ENCODE assay signal across 22 cellular contexts in the genomic region with DNA sequence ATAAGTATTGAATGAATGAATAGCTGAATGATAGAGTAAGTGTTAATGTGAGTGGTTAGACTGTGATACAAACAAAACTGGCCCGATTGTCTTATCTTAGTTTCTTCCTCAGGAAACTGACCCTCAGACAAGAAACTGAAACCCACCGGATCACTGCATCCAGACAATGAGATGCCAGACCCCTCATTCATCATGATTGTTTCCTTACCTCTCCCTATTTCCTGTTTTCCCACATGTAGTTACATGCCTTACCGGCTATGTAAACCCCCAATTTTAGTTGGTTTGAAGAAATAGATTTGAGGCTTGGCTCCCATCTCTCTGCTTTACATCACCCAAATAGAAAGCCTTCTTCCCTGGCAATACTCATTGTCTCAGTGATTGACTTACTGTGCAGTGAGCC.
"Had no signal": no experiment of that assay in that cellular context is flagged by ENCODE, and none has a peak within 500 bp of the region (broad histone marks: within the 10 kb centered on the region; RNA-seq: fewer than 3 reads in every experiment).

No MANE protein-coding gene starts in this region.

- H3K9me3 ChIP-seq: body of pancreas, mucosa of descending colon, stomach, suprapubic skin, tibial nerve had no signal

- H3K27ac ChIP-seq: body of pancreas, cardiac muscle cell, stomach, suprapubic skin, tibial nerve, WERI-Rb-1 had no signal

- H3K4me1 Mint-ChIP-seq: activated CD4-positive, alpha-beta T cell treated with anti-CD3 and anti-CD28 coated beads, Interleukin-2, amount 10 ng/mL, durations not matched to agents 7 days and 5 days; activated naive CD8-positive, alpha-beta T cell treated with anti-CD3 and anti-CD28 coated beads, Interleukin-2, amount 50 U/mL, for 24 hours had no signal

- ATAC-seq: activated CD8-positive, alpha-beta T cell treated with anti-CD3 and anti-CD28 coated beads for 36 hours; activated naive CD8-positive, alpha-beta T cell treated with anti-CD3 and anti-CD28 coated beads, Interleukin-2, amount 50 U/mL, for 24 hours; body of pancreas; mucosa of descending colon; right cardiac atrium had no signal

- H3K4me1 ChIP-seq: body of pancreas, stomach, suprapubic skin, tibial nerve had no signal

- H3K4me3 Mint-ChIP-seq: activated CD4-positive, alpha-beta T cell treated with anti-CD3 and anti-CD28 coated beads, Interleukin-2, amount 10 ng/mL, durations not matched to agents 7 days and 5 days; activated CD8-positive, alpha-beta T cell treated with anti-CD3 and anti-CD28 coated beads for 36 hours; activated naive CD8-positive, alpha-beta T cell treated with anti-CD3 and anti-CD28 coated beads, Interleukin-2, amount 50 U/mL, for 24 hours; activated T-helper 1 cell treated with anti-CD3 and anti-CD28 coated beads, Interleukin-12 subunit alpha, Interleukin-12 subunit beta, Interleukin-2, Interleukin-4 antibody, amounts not matched to agents 30 ng/mL and 10 ng/mL and 1 ng/mL, durations not matched to agents 14 hours and 24 hours and 36 hours had no signal

- H3K36me3 ChIP-seq: cardiac muscle cell, stomach, suprapubic skin, tibial nerve, WERI-Rb-1 had no signal

- DNase-seq: activated CD4-positive, alpha-beta T cell treated with anti-CD3 and anti-CD28 coated beads, Interleukin-2, amount 10 ng/mL, durations not matched to agents 7 days and 5 days; activated CD4-positive, CD25-positive, alpha-beta regulatory T cell treated with anti-CD3 and anti-CD28 coated beads, Interleukin-2, amount 50 U/mL, for 72 hours; activated CD8-positive, alpha-beta T cell treated with anti-CD3 and anti-CD28 coated beads for 36 hours; activated gamma-delta T cell; activated naive CD4-positive, alpha-beta T cell treated with anti-CD3 and anti-CD28 coated beads, Interleukin-2, amount 50 U/mL, for 16 hours; activated naive CD8-positive, alpha-beta T cell treated with anti-CD3 and anti-CD28 coated beads, Interleukin-2, amount 50 U/mL, for 24 hours; body of pancreas; effector CD4-positive, alpha-beta T cell; foreskin melanocyte; glutamatergic neuron; hippocampal formation; mucosa of descending colon; right cardiac atrium; stimulated activated CD4-positive, alpha-beta T cell treated with anti-CD3 and anti-CD28 coated beads, Interleukin-4, amount 100 ng/mL, for 4 hours; stomach; T-helper 2 cell; WERI-Rb-1 had no signal

- H3K4me3 ChIP-seq: body of pancreas, cardiac muscle cell, mucosa of descending colon, stomach, suprapubic skin, tibial nerve had no signal

- H3K27me3 ChIP-seq: body of pancreas, cardiac muscle cell, stomach, suprapubic skin, tibial nerve had no signal

- H3K36me3 Mint-ChIP-seq: memory B cell had no signal

- H3K27me3 Mint-ChIP-seq: activated CD4-positive, alpha-beta T cell treated with anti-CD3 and anti-CD28 coated beads, Interleukin-2, amount 10 ng/mL, durations not matched to agents 7 days and 5 days; activated CD8-positive, alpha-beta T cell treated with anti-CD3 and anti-CD28 coated beads for 36 hours; activated naive CD8-positive, alpha-beta T cell treated with anti-CD3 and anti-CD28 coated beads, Interleukin-2, amount 50 U/mL, for 24 hours; memory B cell had no signal

- H3K9me3 Mint-ChIP-seq: activated CD4-positive, alpha-beta T cell treated with anti-CD3 and anti-CD28 coated beads, Interleukin-2, amount 10 ng/mL, durations not matched to agents 7 days and 5 days; activated CD8-positive, alpha-beta T cell treated with anti-CD3 and anti-CD28 coated beads for 36 hours; activated naive CD8-positive, alpha-beta T cell treated with anti-CD3 and anti-CD28 coated beads, Interleukin-2, amount 50 U/mL, for 24 hours; activated T-helper 1 cell treated with anti-CD3 and anti-CD28 coated beads, Interleukin-12 subunit alpha, Interleukin-12 subunit beta, Interleukin-2, Interleukin-4 antibody, amounts not matched to agents 30 ng/mL and 10 ng/mL and 1 ng/mL, durations not matched to agents 14 hours and 24 hours and 36 hours; memory B cell had no signal

- H3K27ac Mint-ChIP-seq: activated CD4-positive, alpha-beta T cell treated with anti-CD3 and anti-CD28 coated beads, Interleukin-2, amount 10 ng/mL, durations not matched to agents 7 days and 5 days; activated CD8-positive, alpha-beta T cell treated with anti-CD3 and anti-CD28 coated beads for 36 hours; activated naive CD8-positive, alpha-beta T cell treated with anti-CD3 and anti-CD28 coated beads, Interleukin-2, amount 50 U/mL, for 24 hours; activated T-helper 1 cell treated with anti-CD3 and anti-CD28 coated beads, Interleukin-12 subunit alpha, Interleukin-12 subunit beta, Interleukin-2, Interleukin-4 antibody, amounts not matched to agents 30 ng/mL and 10 ng/mL and 1 ng/mL, durations not matched to agents 14 hours and 24 hours and 36 hours had no signal
